ENCODE assay signal across 7 cellular contexts in the genomic region with DNA sequence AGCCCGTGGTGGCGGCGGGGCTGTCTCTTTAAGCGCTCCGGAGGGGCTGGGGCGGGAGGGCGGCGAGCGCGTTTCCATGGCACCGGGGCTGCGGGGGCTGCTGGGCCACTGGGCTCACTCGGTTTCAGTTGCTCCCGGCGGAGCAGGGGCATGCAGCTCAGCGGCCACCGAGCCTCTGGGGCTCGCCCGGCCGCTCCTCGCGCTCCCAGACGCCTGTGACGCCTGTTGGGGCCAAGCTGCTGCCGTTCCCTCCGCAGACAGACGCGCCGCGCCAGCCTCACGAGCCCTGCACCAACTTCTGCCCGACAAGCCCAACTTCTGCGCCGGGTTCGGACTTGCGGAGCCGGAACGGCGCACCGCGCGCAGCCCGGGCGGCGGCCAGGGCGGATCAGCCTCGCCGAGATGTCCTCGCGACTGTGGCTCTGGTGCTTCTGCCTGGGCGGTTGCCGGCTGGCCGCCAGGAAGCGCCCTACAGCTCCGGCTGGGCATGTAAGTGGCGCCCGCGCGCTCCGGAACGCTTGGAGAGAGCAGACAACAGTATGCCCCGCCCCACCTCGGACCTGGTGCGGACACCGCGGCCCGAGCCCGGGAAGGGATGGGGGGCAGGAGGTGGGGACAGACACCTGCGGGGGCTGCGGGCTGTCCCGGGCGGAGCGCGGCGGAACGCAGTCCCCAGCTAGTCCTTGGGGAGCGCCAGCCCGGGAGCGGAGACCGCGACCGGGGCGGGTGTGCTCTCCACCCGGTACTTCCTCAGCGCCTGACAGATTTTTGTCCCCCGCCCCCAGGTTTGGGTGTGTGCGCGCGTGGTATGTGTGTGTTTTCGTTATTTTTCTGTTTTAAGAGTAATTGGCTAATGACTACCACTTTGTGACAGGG.
DNase-seq lines count a peak whose midpoint lies in the region; ATAC-seq, FAIRE-seq and TF ChIP-seq lines count a peak whose summit lies in the region.

No MANE protein-coding gene starts in this region.

- no peaks in the 10 kb centered on the region for H3K79me2 ChIP-seq in K562 (ENCODE audit: control insufficient read depth, insufficient read depth, low read length)

- H3K9ac ChIP-seq in K562 (ENCODE audit: insufficient read depth in 1 of 2, low read depth in 2 of 2, low read length in 2 of 2) = 0 out of 4 replicates have a peak overlapping the region, but pooled peaks of 1 of the 2 experiments have one; percentile 5

- BruUV-seq in K562 (replicated peaks; lab: Mats Ljungman, UMichigan) = no TSS peak

- H3K4me3 ChIP-seq in K562 = no peak overlapping the region
- H3K4me3 ChIP-seq in iPS DF 6.9 (ENCODE audit: low read length) = peak overlapping the region; percentile 70
- peak overlapping the region; percentile 65 for H3K4me3 ChIP-seq in retinal pigment epithelial cell (ENCODE audit: low read length)

- H3K4me1 ChIP-seq in K562 (replicated peaks in 1 of 2; ENCODE audit: control insufficient read depth in 2 of 2, insufficient read depth in 2 of 2, low read length in 2 of 2) = peaks cover 0 to 16% of the 10 kb centered on the region in 2 experiments; a peak in 2 of 5 replicates
- no peaks in the 10 kb centered on the region; the same call in 1 of the 2 replicates for H3K4me1 ChIP-seq in iPS DF 6.9 (ENCODE audit: control insufficient read depth, insufficient read depth, low read length)

- TF ChIP-seq POLR2A in K562 (conservative IDR thresholded peaks at IDR 0.05) = no peak

- no peaks in the 10 kb centered on the region for H3K9me1 ChIP-seq in K562 (ENCODE audit: control insufficient read depth, insufficient read depth, low read length)

- ATAC-seq in GM21447 (IDR thresholded peaks at IDR 0.05; ENCODE audit: unreplicated experiment) (peak; percentile 65), K562 (peak; percentile 84)

- CTCF ChIA-PET in GM10248 (lab: Yijun Ruan, JAX) = interaction anchor here (0.6 to 2.2 kb wide), 12 partner anchors 9 to 371 kb away, joined by 3 to 12 read pairs (median 4); no protein-coding TSS in a partner anchor
- CTCF ChIA-PET in K562 (lab: Yijun Ruan, JAX; ENCODE audit: low intra/inter-chr PET ratio) = no interaction called here

- H3K4me2 ChIP-seq in K562 (ENCODE audit: insufficient read depth, low read length) = no peak overlapping the region

- no peak overlapping the region for H3K27ac ChIP-seq in K562 (ENCODE audit: extremely low read depth, low read depth, low read length)
- no peak overlapping the region for H3K27ac ChIP-seq in iPS DF 6.9 (ENCODE audit: low read length)

- WGBS in K562 (ENCODE audit: insufficient coverage, low coverage, missing lambda C conversion rate) = 5% methylated on average over 60 of the region's 90 CpGs
- no CpG with 5 or more reads among the region's 90 CpGs for WGBS in iPS DF 6.9 (ENCODE audit: insufficient coverage, insufficient read length)

- DNase-seq in GM10248 (ENCODE audit: extremely low spot score) = peak; percentile 87
- peak; percentile 58 for DNase-seq in HPDE6-E6E7 (ENCODE audit: extremely low spot score)
- peak; percentile 65 for DNase-seq in NOMO-1 treated with DMSO at 0.1 percent for 48 hours (lab: John Stamatoyannopoulos, UW; ENCODE audit: unreplicated experiment)
- DNase-seq in K562 (ENCODE audit: extremely low read depth in 1 of 4, low spot score in 3 of 4) = peak in 3 of 4 experiments; percentile 2 to 12 (median 6)
- peak; percentile 58 for DNase-seq in iPS DF 6.9 (ENCODE audit: low read depth, low spot score)
- DNase-seq in retinal pigment epithelial cell (ENCODE audit: low read depth) = peak; percentile 43

- H2AFZ ChIP-seq in K562 (ENCODE audit: low read depth, low read length) = no peak overlapping the region

- intact Hi-C loops in K562 (cut with micrococcal nuclease) = no loop called here

- H3K27me3 ChIP-seq in K562 (ENCODE audit: control insufficient read depth in 2 of 2, insufficient read depth in 2 of 2, low read length in 2 of 2) (peaks cover 8 to 22% of the 10 kb centered on the region in 2 experiments; a peak in 3 of 5 replicates), iPS DF 6.9 (ENCODE audit: control insufficient read depth, insufficient read depth, low read length) (peaks cover 2% of the 10 kb centered on the region; the same call in 1 of the 2 replicates)

- FAIRE-seq in K562 (lab: Jason Lieb, UNC) = no peak

- TF ChIP-seq RAD21 in K562 (CRISPR knock-in tag; conservative IDR thresholded peaks at IDR 0.05 in 1 of 2, IDR thresholded peaks at IDR 0.05 in 1 of 2) = no peak

- POLR2A ChIA-PET in GM10248 (lab: Yijun Ruan, JAX) (no interaction called here), K562 (lab: Yijun Ruan, JAX) (interaction anchor here (0.7 kb wide), 2 partner anchors 474 to 1561 kb away, joined by 3 to 4 read pairs; no protein-coding TSS in a partner anchor)

- no peaks in the 10 kb centered on the region for H4K20me1 ChIP-seq in K562 (replicated peaks; ENCODE audit: control insufficient read depth, insufficient read depth, low read length)

- no peak for TF ChIP-seq EP300 in K562 (IDR thresholded peaks at IDR 0.05; ENCODE audit: low read length)

- no peaks in the 10 kb centered on the region for H3K9me3 ChIP-seq in K562 (replicated peaks; ENCODE audit: control insufficient read depth, insufficient read depth, low read depth, low read length)
- no peaks in the 10 kb centered on the region for H3K9me3 ChIP-seq in iPS DF 6.9 (ENCODE audit: control insufficient read depth, insufficient read depth, low read length)

- in situ Hi-C loops in K562 (cut with MboI) = no loop called here

- H3K36me3 ChIP-seq in K562 (ENCODE audit: control insufficient read depth, insufficient read depth, low read length) = no peaks in the 10 kb centered on the region
- no peaks in the 10 kb centered on the region; the same call in 1 of the 2 replicates for H3K36me3 ChIP-seq in iPS DF 6.9 (ENCODE audit: control insufficient read depth, insufficient read depth, low read length)

- TF ChIP-seq CTCF in GM10248 (IDR thresholded peaks at IDR 0.05; ENCODE audit: control extremely low read depth, extremely low read depth, low read depth, missing control alignments) (peak; percentile 49), K562 (IDR thresholded peaks at IDR 0.05 in 2 of 3, conservative IDR thresholded peaks at IDR 0.05 in 1 of 3; ENCODE audit: insufficient read depth in 2 of 3, low read depth in 1 of 3, low read length in 3 of 3) (0 out of 6 replicates have a peak, but pooled peaks of 1 of the 3 experiments have one; percentile 9), retinal pigment epithelial cell (conservative IDR thresholded peaks at IDR 0.05; ENCODE audit: low read depth, low read length) (peak; percentile 55)

TF ChIP-seq in K562, 482 proteins besides CTCF, POLR2A, EP300 and RAD21:
- TF ChIP-seq ZNF197 (CRISPR knock-in tag; IDR thresholded peaks at IDR 0.05; ENCODE audit: low read depth) (no peak), GABPB2 (CRISPR knock-in tag; conservative IDR thresholded peaks at IDR 0.05) (no peak), HNRNPK (IDR thresholded peaks at IDR 0.05; ENCODE audit: low read depth, low read length, poor library complexity, severe bottlenecking) (no peak), TFAP4 (CRISPR knock-in tag; IDR thresholded peaks at IDR 0.05; ENCODE audit: borderline replicate concordance) (0 out of 2 replicates have a peak, but pooled peaks have one; percentile 28), ZNF76 (CRISPR knock-in tag; IDR thresholded peaks at IDR 0.05; ENCODE audit: borderline replicate concordance) (no peak), BRF2 (IDR thresholded peaks at IDR 0.05; ENCODE audit: borderline replicate concordance, insufficient read depth, insufficient read length) (no peak), FUS (optimal IDR thresholded peaks at IDR 0.05; ENCODE audit: low read depth, low read length) (no peak)

Comparison
In these comparisons a context has a peak if more than half of its experiments do, and no peak if none do; other contexts are left out.
1. DNase-seq: peak in every context shown above with its lines; median percentile 87 in GM10248; 65 in NOMO-1 treated with DMSO at 0.1 percent for 48 hours; 58 in HPDE6-E6E7; 58 in iPS DF 6.9; 43 in retinal pigment epithelial cell; 6 in K562.